ENCODE assay signal across 15 cellular contexts in genomic region chr6:13846841-13847240, GRCh38. TPM values are rescaled to one million over a fixed set of nuclear protein-coding genes. Genes with fewer than 3 reads are reported as not detected.
A peak's percentile ranks its signal among the peaks of the same experiment; 100 is the strongest.
DNase-seq lines count a peak whose midpoint lies in the region; ATAC-seq and TF ChIP-seq lines count a peak whose summit lies in the region.
"Had no signal": no experiment of that assay in that cellular context is flagged by ENCODE, and none has a peak within 500 bp of the region (broad histone marks: within the 10 kb centered on the region; RNA-seq: fewer than 3 reads in every experiment).

No MANE protein-coding gene starts in this region.

- POLR2A ChIA-PET in WTC11 (lab: Charles Lee): no interaction called here
- POLR2A ChIA-PET in T-cell (lab: Charles Lee): no interaction called here

- peak; percentile 40 for DNase-seq in D341Med (ENCODE audit: low spot score)
- peak; percentile 16 for DNase-seq in HT1080 (ENCODE audit: low read depth)
- peak; percentile 68 for DNase-seq in WTC11 (ENCODE audit: low spot score)
- peak; percentile 82 for DNase-seq in iPS-NIHi11 (ENCODE audit: low spot score)
- DNase-seq in activated CD8-positive, alpha-beta memory T cell treated with anti-CD3 and anti-CD28 coated beads, Interleukin-2, amount 50 U/mL, for 4 hours: no peak
- no peak for DNase-seq in T-cell
- DNase-seq in cerebellar cortex (ENCODE audit: low spot score): no peak
- DNase-seq: activated CD4-positive, alpha-beta T cell treated with anti-CD3 and anti-CD28 coated beads, Interleukin-2, amount 10 ng/mL, durations not matched to agents 7 days and 5 days; CD4-positive, CD25-positive, alpha-beta regulatory T cell; effector CD8-positive, alpha-beta T cell; NCI-H1930; OCI-M1; T-helper 17 cell had no signal

- H3K9me3 Mint-ChIP-seq in WTC11 (no peaks in the 10 kb centered on the region), T-cell (no peaks in the 10 kb centered on the region)
- H3K9me3 Mint-ChIP-seq: activated CD4-positive, alpha-beta T cell treated with anti-CD3 and anti-CD28 coated beads, Interleukin-2, amount 10 ng/mL, durations not matched to agents 7 days and 5 days; nephron had no signal

- peak; percentile 84 for ATAC-seq in WTC11
- no peak for ATAC-seq in HG03565 (IDR thresholded peaks at IDR 0.05; ENCODE audit: unreplicated experiment)
- no peak for ATAC-seq in T-cell (replicated peaks in 1 of 4)
- ATAC-seq: T-helper 17 cell had no signal

- H3K27me3 Mint-ChIP-seq in WTC11 (ENCODE audit: low read depth): no peaks in the 10 kb centered on the region
- peaks cover 5 to 8% of the 10 kb centered on the region in 2 donors for H3K27me3 Mint-ChIP-seq in T-cell

- no peak; the same call in 1 of the 2 replicates for TF ChIP-seq CTCF in WTC11 (IDR thresholded peaks at IDR 0.05)

- CTCF ChIA-PET in WTC11 (lab: Charles Lee): interaction anchor here (0.9 kb wide), 1 partner anchor 36 kb away, joined by 3 read pairs; no protein-coding TSS in a partner anchor
- CTCF ChIA-PET in T-cell (lab: Charles Lee): no interaction called here

- H3K36me3 Mint-ChIP-seq in WTC11: no peaks in the 10 kb centered on the region
- no peaks in the 10 kb centered on the region for H3K36me3 Mint-ChIP-seq in T-cell

- H3K4me1 Mint-ChIP-seq in WTC11 (peaks cover 29% of the 10 kb centered on the region), T-cell (no peaks in the 10 kb centered on the region)
- H3K4me1 Mint-ChIP-seq: activated CD4-positive, alpha-beta T cell treated with anti-CD3 and anti-CD28 coated beads, Interleukin-2, amount 10 ng/mL, durations not matched to agents 7 days and 5 days had no signal

- H3K4me3 Mint-ChIP-seq in WTC11 (peak overlapping the region; percentile 36), T-cell (no peak overlapping the region)
- H3K4me3 Mint-ChIP-seq: activated CD4-positive, alpha-beta T cell treated with anti-CD3 and anti-CD28 coated beads, Interleukin-2, amount 10 ng/mL, durations not matched to agents 7 days and 5 days; CD4-positive, CD25-positive, alpha-beta regulatory T cell; nephron; T-helper 17 cell had no signal

- H3K27ac Mint-ChIP-seq in WTC11 (peak overlapping the region; percentile 69), T-cell (no peak overlapping the region)
- H3K27ac Mint-ChIP-seq: activated CD4-positive, alpha-beta T cell treated with anti-CD3 and anti-CD28 coated beads, Interleukin-2, amount 10 ng/mL, durations not matched to agents 7 days and 5 days; T-helper 17 cell had no signal

TF ChIP-seq in WTC11, 78 proteins besides CTCF, POLR2A, EP300 and RAD21:
- no peak for TF ChIP-seq ZNF219 (CRISPR knock-in tag; IDR thresholded peaks at IDR 0.05; ENCODE audit: borderline replicate concordance)
- TF ChIP-seq JUN (CRISPR knock-in tag; IDR thresholded peaks at IDR 0.05): no peak
- TF ChIP-seq FOXP4 (CRISPR knock-in tag; IDR thresholded peaks at IDR 0.05): no peak
- TF ChIP-seq NFYB (CRISPR knock-in tag; conservative IDR thresholded peaks at IDR 0.05; ENCODE audit: low read depth): peak; percentile 30; the same call in 1 of the 2 replicates
- no peak for TF ChIP-seq USF1 (CRISPR knock-in tag; IDR thresholded peaks at IDR 0.05)
- no peak for TF ChIP-seq ETV6 (CRISPR knock-in tag; IDR thresholded peaks at IDR 0.05)
- no peak for TF ChIP-seq ELF4 (CRISPR knock-in tag; IDR thresholded peaks at IDR 0.05; ENCODE audit: low read depth)
- TF ChIP-seq ZMAT4 (CRISPR knock-in tag; IDR thresholded peaks at IDR 0.05): no peak
- peak; percentile 80; the same call in 1 of the 2 replicates for TF ChIP-seq MYBL2 (CRISPR knock-in tag; IDR thresholded peaks at IDR 0.05)
- no peak for TF ChIP-seq ATF6 (CRISPR knock-in tag; IDR thresholded peaks at IDR 0.05)
- no peak for TF ChIP-seq GTF2I (CRISPR knock-in tag; conservative IDR thresholded peaks at IDR 0.05)
- no peak for TF ChIP-seq NFATC4 (CRISPR knock-in tag; IDR thresholded peaks at IDR 0.05)
- no peak for TF ChIP-seq CBFB (CRISPR knock-in tag; IDR thresholded peaks at IDR 0.05; ENCODE audit: low read depth)
- no peak for TF ChIP-seq ZBTB43 (CRISPR knock-in tag; IDR thresholded peaks at IDR 0.05)
- no peak for TF ChIP-seq HMGA2 (CRISPR knock-in tag; IDR thresholded peaks at IDR 0.05)
- no peak for TF ChIP-seq IRF2 (CRISPR knock-in tag; IDR thresholded peaks at IDR 0.05; ENCODE audit: borderline replicate concordance, low read depth)

RNA-seq across cellular contexts. Expression of gene MCUR1, which starts 32.5 kb away (rescaled TPM):
- 21.1 and 28.3 TPM in 2 replicates for total RNA-seq in HT1080 (2014; rRNA removed; shearing (Covaris generic))
- 16.3 and 19.3 TPM in 2 replicates for polyA plus RNA-seq in HT1080 (2015; cell fraction: cytosol; rRNA removed)
- polyA plus RNA-seq in HT1080 (2015; cell fraction: nucleus; rRNA removed): 5.0 and 6.8 TPM in 2 replicates
- total RNA-seq in WTC11 (2021) (28.1 to 31.6 TPM (median 30.4 TPM) in 3 replicates), T-cell (10 to 100 TPM in 2 of 5 donors, 1 to 10 TPM in 3; 7.1 to 12.6 (median 9.3) TPM)

Comparison
In these comparisons a context has a peak if more than half of its experiments do, and no peak if none do; other contexts are left out.
1. DNase-seq: peak in D341Med (single experiment), HT1080 (single experiment), WTC11 (single experiment) and iPS-NIHi11 (single experiment); none in activated CD8-positive, alpha-beta memory T cell treated with anti-CD3 and anti-CD28 coated beads, Interleukin-2, amount 50 U/mL, for 4 hours (single experiment), T-cell (0 of 34) and cerebellar cortex (single experiment).